Comparison of ENCODE assay signal across 15 cellular contexts in the genomic region with DNA sequence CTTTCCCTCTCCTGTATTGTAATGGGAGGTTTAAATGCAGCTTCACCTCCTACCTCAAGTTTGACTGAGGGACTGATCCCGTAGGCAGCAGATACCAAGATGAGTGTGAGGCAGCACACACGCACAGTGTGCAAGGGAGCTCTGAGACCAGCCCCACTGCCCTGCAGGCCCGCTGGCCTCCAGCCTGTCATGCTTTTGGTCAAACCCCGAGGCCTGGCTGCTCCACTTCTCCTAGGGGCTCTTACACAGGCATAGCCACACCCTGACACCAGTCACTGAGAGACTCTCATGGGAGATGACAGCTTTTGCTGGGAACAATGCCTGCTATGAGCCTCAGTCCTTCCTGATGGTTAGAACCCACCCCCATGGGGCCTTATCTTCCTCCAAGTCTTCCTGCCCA. TPM values are rescaled to one million over a fixed set of nuclear protein-coding genes. Genes with fewer than 3 reads are reported as not detected.
DNase-seq lines count a peak whose midpoint lies in the region; ATAC-seq and TF ChIP-seq lines count a peak whose summit lies in the region.
"Had no signal": no experiment of that assay in that cellular context is flagged by ENCODE, and none has a peak within 500 bp of the region (broad histone marks: within the 10 kb centered on the region; RNA-seq: fewer than 3 reads in every experiment).

No MANE protein-coding gene starts in this region.

- CTCF ChIA-PET in activated CD4-positive, alpha-beta T cell treated with anti-CD3 and anti-CD28 coated beads, Interleukin-2, amount 10 ng/mL, durations not matched to agents 7 days and 5 days (lab: Charles Lee) = no interaction called here

- ATAC-seq in activated naive CD8-positive, alpha-beta T cell treated with anti-CD3 and anti-CD28 coated beads, Interleukin-2, amount 50 U/mL, for 24 hours = peak; percentile 28
- ATAC-seq in HG03469 (IDR thresholded peaks at IDR 0.05; ENCODE audit: unreplicated experiment) (no peak), GM21737 (IDR thresholded peaks at IDR 0.05; ENCODE audit: unreplicated experiment) (no peak)

- DNase-seq in activated naive CD8-positive, alpha-beta T cell treated with anti-CD3 and anti-CD28 coated beads, Interleukin-2, amount 50 U/mL, for 24 hours = no peak
- no peak for DNase-seq in activated naive CD8-positive, alpha-beta T cell treated with anti-CD3 and anti-CD28 coated beads for 36 hours
- DNase-seq in ecto neural progenitor cell (ENCODE audit: low spot score) (peak; percentile 34), osteocyte (ENCODE audit: extremely low spot score, unreplicated experiment) (peak; percentile 66), DMS 273 (lab: John Stamatoyannopoulos, UW; ENCODE audit: unreplicated experiment) (no peak)
- DNase-seq in activated CD4-positive, alpha-beta T cell treated with anti-CD3 and anti-CD28 coated beads, Interleukin-2, amount 10 ng/mL, durations not matched to agents 7 days and 5 days = no peak
- DNase-seq: ACHN; CD4-positive, alpha-beta memory T cell; DND-41; GDM1 had no signal

- no peaks in the 10 kb centered on the region for H3K4me1 Mint-ChIP-seq in activated naive CD8-positive, alpha-beta T cell treated with anti-CD3 and anti-CD28 coated beads, Interleukin-2, amount 50 U/mL, for 24 hours
- H3K4me1 Mint-ChIP-seq in activated naive CD8-positive, alpha-beta T cell treated with anti-CD3 and anti-CD28 coated beads for 36 hours = no peaks in the 10 kb centered on the region
- H3K4me1 Mint-ChIP-seq in osteocyte (ENCODE audit: unreplicated experiment) = peaks cover 15% of the 10 kb centered on the region
- no peaks in the 10 kb centered on the region for H3K4me1 Mint-ChIP-seq in activated CD4-positive, alpha-beta T cell treated with anti-CD3 and anti-CD28 coated beads, Interleukin-2, amount 10 ng/mL, durations not matched to agents 7 days and 5 days
- H3K4me1 Mint-ChIP-seq: CD4-positive, alpha-beta memory T cell had no signal

- H3K9me3 Mint-ChIP-seq in activated naive CD8-positive, alpha-beta T cell treated with anti-CD3 and anti-CD28 coated beads, Interleukin-2, amount 50 U/mL, for 24 hours = no peaks in the 10 kb centered on the region
- no peaks in the 10 kb centered on the region for H3K9me3 Mint-ChIP-seq in activated naive CD8-positive, alpha-beta T cell treated with anti-CD3 and anti-CD28 coated beads for 36 hours
- no peaks in the 10 kb centered on the region for H3K9me3 Mint-ChIP-seq in osteocyte (ENCODE audit: unreplicated experiment)
- H3K9me3 Mint-ChIP-seq in activated CD4-positive, alpha-beta T cell treated with anti-CD3 and anti-CD28 coated beads, Interleukin-2, amount 10 ng/mL, durations not matched to agents 7 days and 5 days = no peaks in the 10 kb centered on the region
- H3K9me3 Mint-ChIP-seq: CD4-positive, alpha-beta memory T cell had no signal

- no peak overlapping the region for H3K4me3 Mint-ChIP-seq in activated naive CD8-positive, alpha-beta T cell treated with anti-CD3 and anti-CD28 coated beads, Interleukin-2, amount 50 U/mL, for 24 hours
- no peak overlapping the region for H3K4me3 Mint-ChIP-seq in activated naive CD8-positive, alpha-beta T cell treated with anti-CD3 and anti-CD28 coated beads for 36 hours
- H3K4me3 Mint-ChIP-seq in osteocyte (ENCODE audit: unreplicated experiment) = no peak overlapping the region
- H3K4me3 Mint-ChIP-seq in activated CD4-positive, alpha-beta T cell treated with anti-CD3 and anti-CD28 coated beads, Interleukin-2, amount 10 ng/mL, durations not matched to agents 7 days and 5 days = no peak overlapping the region
- H3K4me3 Mint-ChIP-seq: CD4-positive, alpha-beta memory T cell had no signal

- no peaks in the 10 kb centered on the region for H3K36me3 Mint-ChIP-seq in activated naive CD8-positive, alpha-beta T cell treated with anti-CD3 and anti-CD28 coated beads, Interleukin-2, amount 50 U/mL, for 24 hours (ENCODE audit: low read depth)
- no peaks in the 10 kb centered on the region for H3K36me3 Mint-ChIP-seq in activated naive CD8-positive, alpha-beta T cell treated with anti-CD3 and anti-CD28 coated beads for 36 hours
- no peaks in the 10 kb centered on the region for H3K36me3 Mint-ChIP-seq in osteocyte (ENCODE audit: unreplicated experiment)
- no peaks in the 10 kb centered on the region for H3K36me3 Mint-ChIP-seq in activated CD4-positive, alpha-beta T cell treated with anti-CD3 and anti-CD28 coated beads, Interleukin-2, amount 10 ng/mL, durations not matched to agents 7 days and 5 days (ENCODE audit: low read depth)
- H3K36me3 Mint-ChIP-seq: CD4-positive, alpha-beta memory T cell had no signal

- H3K27ac Mint-ChIP-seq in activated naive CD8-positive, alpha-beta T cell treated with anti-CD3 and anti-CD28 coated beads, Interleukin-2, amount 50 U/mL, for 24 hours = no peak overlapping the region
- no peak overlapping the region for H3K27ac Mint-ChIP-seq in activated naive CD8-positive, alpha-beta T cell treated with anti-CD3 and anti-CD28 coated beads for 36 hours
- H3K27ac Mint-ChIP-seq in osteocyte (ENCODE audit: unreplicated experiment) = no peak overlapping the region
- H3K27ac Mint-ChIP-seq in activated CD4-positive, alpha-beta T cell treated with anti-CD3 and anti-CD28 coated beads, Interleukin-2, amount 10 ng/mL, durations not matched to agents 7 days and 5 days = no peak overlapping the region

- no peaks in the 10 kb centered on the region for H3K27me3 Mint-ChIP-seq in activated naive CD8-positive, alpha-beta T cell treated with anti-CD3 and anti-CD28 coated beads, Interleukin-2, amount 50 U/mL, for 24 hours
- peaks cover 3% of the 10 kb centered on the region for H3K27me3 Mint-ChIP-seq in activated naive CD8-positive, alpha-beta T cell treated with anti-CD3 and anti-CD28 coated beads for 36 hours
- peaks cover 10% of the 10 kb centered on the region for H3K27me3 Mint-ChIP-seq in osteocyte (ENCODE audit: unreplicated experiment)
- no peaks in the 10 kb centered on the region for H3K27me3 Mint-ChIP-seq in activated CD4-positive, alpha-beta T cell treated with anti-CD3 and anti-CD28 coated beads, Interleukin-2, amount 10 ng/mL, durations not matched to agents 7 days and 5 days

- TF ChIP-seq CTCF in osteocyte (IDR thresholded peaks at IDR 0.05) = no peak

- POLR2A ChIA-PET in activated CD4-positive, alpha-beta T cell treated with anti-CD3 and anti-CD28 coated beads, Interleukin-2, amount 10 ng/mL, durations not matched to agents 7 days and 5 days (lab: Charles Lee) = no interaction called here

RNA-seq across cellular contexts. Expression of a gene that starts 27.6 kb away (rescaled TPM):
- total RNA-seq in activated naive CD8-positive, alpha-beta T cell treated with anti-CD3 and anti-CD28 coated beads for 36 hours = not detected
- not detected in 2 replicates for total RNA-seq in osteocyte
- total RNA-seq in activated CD4-positive, alpha-beta T cell treated with anti-CD3 and anti-CD28 coated beads, Interleukin-2, amount 10 ng/mL, durations not matched to agents 7 days and 5 days = not detected
- total RNA-seq: A172; CD4-positive, alpha-beta memory T cell; H1; HepG2 had no signal

Comparison
In these comparisons a context has a peak if more than half of its experiments do, and no peak if none do; other contexts are left out.
1. DNase-seq: peak in ecto neural progenitor cell (single experiment) and osteocyte (single experiment); none in activated naive CD8-positive, alpha-beta T cell treated with anti-CD3 and anti-CD28 coated beads, Interleukin-2, amount 50 U/mL, for 24 hours (single experiment), activated naive CD8-positive, alpha-beta T cell treated with anti-CD3 and anti-CD28 coated beads for 36 hours (single experiment), activated CD4-positive, alpha-beta T cell treated with anti-CD3 and anti-CD28 coated beads, Interleukin-2, amount 10 ng/mL, durations not matched to agents 7 days and 5 days (single experiment) and DMS 273 (single experiment).